8 cellular contexts compared by ENCODE assay signal in the genomic region with DNA sequence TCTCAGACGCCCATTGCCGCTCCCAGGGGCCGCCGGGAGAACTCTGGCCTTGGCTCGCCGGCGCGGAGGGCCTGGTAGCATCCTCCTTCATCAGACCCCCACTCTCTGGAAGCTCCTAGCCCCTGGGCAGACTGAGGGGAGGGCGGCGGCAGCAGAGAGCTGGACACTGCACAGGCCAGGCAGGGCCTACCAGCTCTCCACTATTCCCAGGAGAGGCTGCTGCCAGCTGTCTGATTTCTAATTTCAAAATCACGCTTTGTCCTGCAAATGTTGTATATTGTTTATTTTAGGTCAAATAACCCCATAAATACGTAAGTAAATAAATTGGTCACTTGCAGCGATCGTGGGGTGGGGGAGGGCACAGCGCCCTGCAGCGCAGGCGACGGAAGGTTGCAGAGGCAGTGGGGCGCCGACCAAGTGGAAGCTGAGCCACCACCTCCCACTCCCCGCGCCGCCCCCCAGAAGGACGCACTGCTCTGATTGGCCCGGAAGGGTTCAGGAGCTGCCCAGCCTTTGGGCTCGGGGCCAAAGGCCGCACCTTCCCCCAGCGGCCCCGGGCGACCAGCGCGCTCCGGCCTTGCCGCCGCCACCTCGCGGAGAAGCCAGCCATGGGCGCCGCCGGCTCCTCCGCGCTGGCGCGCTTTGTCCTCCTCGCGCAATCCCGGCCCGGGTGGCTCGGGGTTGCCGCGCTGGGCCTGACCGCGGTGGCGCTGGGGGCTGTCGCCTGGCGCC. TPM values are rescaled to one million over a fixed set of nuclear protein-coding genes. Genes with fewer than 3 reads are reported as not detected.
DNase-seq lines count a peak whose midpoint lies in the region; ATAC-seq and TF ChIP-seq lines count a peak whose summit lies in the region.

A gene (plus strand): TSS at position 577 of the 732 bp plus-strand sequence. CDS start 32 bp downstream, at position 609.

- TF ChIP-seq CTCF in colonic mucosa (IDR thresholded peaks at IDR 0.05), result no peak
- no peak for TF ChIP-seq CTCF in left lung (IDR thresholded peaks at IDR 0.05)

- peaks cover 63% of the 10 kb centered on the region for H3K27me3 Mint-ChIP-seq in stimulated activated naive CD8-positive, alpha-beta T cell treated with anti-CD3 and anti-CD28 coated beads, Interleukin-15, Interleukin-2, amounts not matched to agents 100 ng/mL and 50 ng/mL, for 24 hours
- peaks cover 31 to 38% of the 10 kb centered on the region in 2 donors for H3K27me3 Mint-ChIP-seq in CD4-positive, alpha-beta memory T cell

- no peaks in the 10 kb centered on the region for H3K9me3 Mint-ChIP-seq in stimulated activated naive CD8-positive, alpha-beta T cell treated with anti-CD3 and anti-CD28 coated beads, Interleukin-15, Interleukin-2, amounts not matched to agents 100 ng/mL and 50 ng/mL, for 24 hours
- no peaks in the 10 kb centered on the region for H3K9me3 Mint-ChIP-seq in CD4-positive, alpha-beta memory T cell

- H3K9ac ChIP-seq in BLaER1, result peak within 1 kb of the TSS; percentile 41; the same call in 1 of the 2 replicates
- H3K9ac ChIP-seq in colonic mucosa (ENCODE audit: low read depth in 2 of 2, low read length in 2 of 2), result peak within 1 kb of the TSS; percentile 75 to 76

- H3K4me1 Mint-ChIP-seq in stimulated activated naive CD8-positive, alpha-beta T cell treated with anti-CD3 and anti-CD28 coated beads, Interleukin-15, Interleukin-2, amounts not matched to agents 100 ng/mL and 50 ng/mL, for 24 hours (ENCODE audit: low read depth), result no peaks in the 10 kb centered on the region
- H3K4me1 Mint-ChIP-seq in CD4-positive, alpha-beta memory T cell, result no peaks in the 10 kb centered on the region

- CTCF ChIA-PET in CD4-positive, alpha-beta memory T cell (lab: Charles Lee; ENCODE audit: partially characterized antibody), result interaction anchor here (0.9 kb wide), 1 partner anchor 11 kb away, joined by 4 read pairs; no protein-coding TSS in a partner anchor

- ATAC-seq in GM19324 (IDR thresholded peaks at IDR 0.05; ENCODE audit: low FRiP score, unreplicated experiment), result peak; percentile 41
- peak; percentile 77 for ATAC-seq in HG03520 (IDR thresholded peaks at IDR 0.05; ENCODE audit: unreplicated experiment)
- ATAC-seq in left lung, result peak; percentile 82

- H3K27ac Mint-ChIP-seq in stimulated activated naive CD8-positive, alpha-beta T cell treated with anti-CD3 and anti-CD28 coated beads, Interleukin-15, Interleukin-2, amounts not matched to agents 100 ng/mL and 50 ng/mL, for 24 hours, result no peak within 1 kb of the TSS
- no peak within 1 kb of the TSS for H3K27ac Mint-ChIP-seq in CD4-positive, alpha-beta memory T cell

- intact Hi-C loops in colonic mucosa (cut with DNase I) (loop anchor here (10.0 kb wide), 1 partner anchor 492 kb away; no protein-coding TSS in a partner anchor), left lung (cut with DNase I) (no loop called here)
- intact Hi-C loops in CD4-positive, alpha-beta memory T cell (cut with micrococcal nuclease), result no loop called here

- 0 out of 2 replicates have a peak, but pooled peaks cover 11% of the 10 kb centered on the region for H3K9me3 ChIP-seq in BLaER1
- H3K9me3 ChIP-seq in colonic mucosa, result no peaks in the 10 kb centered on the region
- H3K9me3 ChIP-seq in left lung, result no peaks in the 10 kb centered on the region
- H3K9me3 ChIP-seq in CD4-positive, alpha-beta memory T cell (ENCODE audit: control insufficient read depth in 1 of 2, low read length in 2 of 2), result no peaks in the 10 kb centered on the region

- H3K4me1 ChIP-seq in BLaER1, result peaks cover 14% of the 10 kb centered on the region
- no peaks in the 10 kb centered on the region for H3K4me1 ChIP-seq in colonic mucosa
- H3K4me1 ChIP-seq in left lung, result peaks cover 5 to 60% of the 10 kb centered on the region in 2 donors
- H3K4me1 ChIP-seq in CD4-positive, alpha-beta memory T cell (ENCODE audit: insufficient read depth, low read length), result no peaks in the 10 kb centered on the region

- no peaks in the 10 kb centered on the region for H4K20me1 ChIP-seq in BLaER1

- peak within 1 kb of the TSS; percentile 55 for H3K4me3 Mint-ChIP-seq in stimulated activated naive CD8-positive, alpha-beta T cell treated with anti-CD3 and anti-CD28 coated beads, Interleukin-15, Interleukin-2, amounts not matched to agents 100 ng/mL and 50 ng/mL, for 24 hours
- peak within 1 kb of the TSS in 3 of 8 donors; percentile 0 to 47 (median 26) for H3K4me3 Mint-ChIP-seq in CD4-positive, alpha-beta memory T cell

- POLR2A ChIA-PET in CD4-positive, alpha-beta memory T cell (lab: Charles Lee; ENCODE audit: partially characterized antibody), result no interaction called here

- peaks cover 35% of the 10 kb centered on the region for H3K27me3 ChIP-seq in BLaER1
- no peaks in the 10 kb centered on the region for H3K27me3 ChIP-seq in colonic mucosa
- peaks cover 0 to 12% of the 10 kb centered on the region in 2 donors for H3K27me3 ChIP-seq in left lung
- peaks cover 8% of the 10 kb centered on the region for H3K27me3 ChIP-seq in CD4-positive, alpha-beta memory T cell (ENCODE audit: insufficient read depth, low read length)

- H3K36me3 ChIP-seq in BLaER1, result no peaks in the 10 kb centered on the region
- no peaks in the 10 kb centered on the region for H3K36me3 ChIP-seq in colonic mucosa
- peaks cover 0 to 10% of the 10 kb centered on the region in 2 donors for H3K36me3 ChIP-seq in left lung
- H3K36me3 ChIP-seq in CD4-positive, alpha-beta memory T cell (ENCODE audit: insufficient read depth, low read length), result no peaks in the 10 kb centered on the region

- no peaks in the 10 kb centered on the region for H3K36me3 Mint-ChIP-seq in stimulated activated naive CD8-positive, alpha-beta T cell treated with anti-CD3 and anti-CD28 coated beads, Interleukin-15, Interleukin-2, amounts not matched to agents 100 ng/mL and 50 ng/mL, for 24 hours (ENCODE audit: low read depth)
- H3K36me3 Mint-ChIP-seq in CD4-positive, alpha-beta memory T cell, result no peaks in the 10 kb centered on the region

- H3K27ac ChIP-seq in BLaER1, result no peak within 1 kb of the TSS
- H3K27ac ChIP-seq in colonic mucosa, result peak within 1 kb of the TSS; percentile 82
- H3K27ac ChIP-seq in left lung, result peak within 1 kb of the TSS; percentile 71 to 86
- H3K27ac ChIP-seq in CD4-positive, alpha-beta memory T cell (ENCODE audit: low read depth, low read length), result no peak within 1 kb of the TSS

- peak; percentile 7 for DNase-seq in NCI-H82 treated with DMSO at 0.1 percent for 48 hours (lab: John Stamatoyannopoulos, UW; ENCODE audit: unreplicated experiment)
- peak; percentile 91 for DNase-seq in colonic mucosa
- peak; percentile 86 to 94 for DNase-seq in left lung
- DNase-seq in CD4-positive, alpha-beta memory T cell, result no peak

- H3K4me3 ChIP-seq in BLaER1 (peak within 1 kb of the TSS; percentile 63), colonic mucosa (peak within 1 kb of the TSS; percentile 56), left lung (peak within 1 kb of the TSS; percentile 42 to 56)
- H3K4me3 ChIP-seq in CD4-positive, alpha-beta memory T cell (ENCODE audit: low read length in 2 of 2), result no peak within 1 kb of the TSS

- peak within 1 kb of the TSS; percentile 77 for H3K4me2 ChIP-seq in BLaER1

RNA-seq across cellular contexts. Expression of the gene that starts here (rescaled TPM):
- 10 to 100 TPM; 33.6 to 37.0 TPM for total RNA-seq in colonic mucosa
- total RNA-seq in left lung, result 10 to 100 TPM; 33.5 to 38.6 TPM
- not detected for total RNA-seq in CD4-positive, alpha-beta memory T cell
- not detected for polyA plus RNA-seq in CD4-positive, alpha-beta memory T cell

Comparison
In these comparisons a context has a peak if more than half of its experiments do, and no peak if none do; other contexts are left out.
1. RNA of the gene that starts here (total RNA-seq): 33.5 to 38.6 TPM in left lung and 33.6 to 37.0 TPM in colonic mucosa; not detected in CD4-positive, alpha-beta memory T cell; every median in the first group is over 10 times any median in the second.
2. H3K27ac ChIP-seq: peak in colonic mucosa (single experiment) and left lung (2 of 2); none in BLaER1 (single experiment) and CD4-positive, alpha-beta memory T cell (single experiment).
3. H3K4me3 ChIP-seq: peak in BLaER1 (single experiment), colonic mucosa (single experiment) and left lung (2 of 2); none in CD4-positive, alpha-beta memory T cell (0 of 2).
4. DNase-seq: peak in NCI-H82 treated with DMSO at 0.1 percent for 48 hours (single experiment), colonic mucosa (single experiment) and left lung (2 of 2); none in CD4-positive, alpha-beta memory T cell (0 of 5).
5. Peak in every context shown above with its lines, with median percentiles within 50 percentile points of each other: ATAC-seq.